27 cellular contexts compared by ENCODE assay signal in genomic region chr2:69704446-69704845, GRCh38. TPM values are rescaled to one million over a fixed set of nuclear protein-coding genes. Genes with fewer than 3 reads are reported as not detected.
A peak's percentile ranks its signal among the peaks of the same experiment; 100 is the strongest.
DNase-seq lines count a peak whose midpoint lies in the region; ATAC-seq, FAIRE-seq and TF ChIP-seq lines count a peak whose summit lies in the region.
"Had no signal": no experiment of that assay in that cellular context is flagged by ENCODE, and none has a peak within 500 bp of the region (broad histone marks: within the 10 kb centered on the region; RNA-seq: fewer than 3 reads in every experiment).

No MANE protein-coding gene starts in this region.

- H3K4me3 ChIP-seq in keratinocyte (ENCODE audit: control insufficient read depth in 2 of 3, extremely low read depth in 1 of 3, insufficient read depth in 2 of 3, low read depth in 1 of 3, low read length in 3 of 3) (no peak overlapping the region), SK-N-SH (ENCODE audit: low read depth in 2 of 2, low read length in 1 of 2) (no peak overlapping the region)
- H3K4me3 ChIP-seq: heart right ventricle, skin epidermis had no signal

- H3K36me3 ChIP-seq in keratinocyte (ENCODE audit: control insufficient read depth in 2 of 2, extremely low read depth in 1 of 2, insufficient read depth in 2 of 2, low read length in 2 of 2) (no peaks in the 10 kb centered on the region), SK-N-SH (replicated peaks in 1 of 2; ENCODE audit: control insufficient read depth in 1 of 2, insufficient read depth in 2 of 2, low read length in 1 of 2) (no peaks in the 10 kb centered on the region)
- H3K36me3 ChIP-seq: heart right ventricle had no signal

- TF ChIP-seq RAD21 in SK-N-SH (IDR thresholded peaks at IDR 0.05; ENCODE audit: low read length): no peak

- no peaks in the 10 kb centered on the region for H3K79me2 ChIP-seq in keratinocyte (ENCODE audit: control insufficient read depth, insufficient read depth, low read length)
- no peaks in the 10 kb centered on the region for H3K79me2 ChIP-seq in SK-N-SH (ENCODE audit: insufficient read depth)
- H3K79me2 ChIP-seq: parathyroid adenoma had no signal

- H3K27me3 ChIP-seq in keratinocyte (ENCODE audit: control insufficient read depth, extremely low read depth, insufficient read depth, low read length) (no peaks in the 10 kb centered on the region), SK-N-SH (ENCODE audit: insufficient read depth) (no peaks in the 10 kb centered on the region)
- H3K27me3 ChIP-seq: heart right ventricle had no signal

- intact Hi-C loops in MCF 10A (cut with micrococcal nuclease): no loop called here

- peaks cover 11% of the 10 kb centered on the region for H3K4me1 Mint-ChIP-seq in MCF 10A (ENCODE audit: insufficient read depth, unreplicated experiment)

- no peaks in the 10 kb centered on the region for H3K27me3 Mint-ChIP-seq in MCF 10A (ENCODE audit: insufficient read depth, unreplicated experiment)
- H3K27me3 Mint-ChIP-seq: activated CD8-positive, alpha-beta T cell treated with anti-CD3 and anti-CD28 coated beads for 36 hours; activated T-cell treated with anti-CD3 and anti-CD28 coated beads, Interleukin-2, amount 50 U/mL, for 24 hours had no signal

- POLR2A ChIA-PET in MCF 10A (lab: Yijun Ruan, JAX): interaction anchor here (0.8 to 1.7 kb wide), 2 partner anchors 134 to 137 kb away, joined by 3 to 4 read pairs; no protein-coding TSS in a partner anchor
- POLR2A ChIA-PET in SK-N-SH (lab: Yijun Ruan, JAX): no interaction called here

- FAIRE-seq in keratinocyte (lab: Jason Lieb, UNC): peak; percentile 98

- H3K27ac Mint-ChIP-seq in MCF 10A (ENCODE audit: low read depth, unreplicated experiment): no peak overlapping the region
- H3K27ac Mint-ChIP-seq: activated B cell treated with CpG ODN at 0.5 μM for 24 hours; activated CD8-positive, alpha-beta T cell treated with anti-CD3 and anti-CD28 coated beads for 36 hours; activated naive CD4-positive, alpha-beta T cell treated with anti-CD3 and anti-CD28 coated beads, Interleukin-2, amount 50 U/mL, for 72 hours; activated T-cell treated with anti-CD3 and anti-CD28 coated beads, Interleukin-2, amount 50 U/mL, for 24 hours; brain; CD8-positive, alpha-beta T cell; memory B cell; T-helper 1 cell treated with Interleukin-12 subunit alpha and Interleukin-12 subunit beta and Interleukin-4 antibody, amounts not matched to agents 30 μg/mL and 1 μg/mL, for 36 hours had no signal

- H3K4me3 Mint-ChIP-seq in MCF 10A (ENCODE audit: unreplicated experiment): no peak overlapping the region
- H3K4me3 Mint-ChIP-seq: activated B cell treated with CpG ODN at 0.5 μM for 24 hours; activated CD8-positive, alpha-beta T cell treated with anti-CD3 and anti-CD28 coated beads for 36 hours; activated T-cell treated with anti-CD3 and anti-CD28 coated beads, Interleukin-2, amount 50 U/mL, for 24 hours; brain; CD8-positive, alpha-beta T cell; memory B cell; T-helper 1 cell treated with Interleukin-12 subunit alpha and Interleukin-12 subunit beta and Interleukin-4 antibody, amounts not matched to agents 30 μg/mL and 1 μg/mL, for 36 hours had no signal

- no TSS peak for BruUV-seq in MCF 10A (replicated peaks; lab: Mats Ljungman, UMichigan)

- H3K36me3 Mint-ChIP-seq in MCF 10A (ENCODE audit: insufficient read depth, unreplicated experiment): no peaks in the 10 kb centered on the region
- H3K36me3 Mint-ChIP-seq: activated naive CD4-positive, alpha-beta T cell treated with anti-CD3 and anti-CD28 coated beads, Interleukin-2, amount 50 U/mL, for 72 hours; brain; CD8-positive, alpha-beta T cell; memory B cell; naive B cell had no signal

- CTCF ChIA-PET in MCF 10A (lab: Yijun Ruan, JAX) (interaction anchor here (0.9 kb wide), 1 partner anchor 12 kb away, joined by 3 read pairs; no protein-coding TSS in a partner anchor), SK-N-SH (lab: Yijun Ruan, JAX) (interaction anchor here (1.4 kb wide), 1 partner anchor 20 kb away, joined by 6 read pairs; no protein-coding TSS in a partner anchor)

- dilution Hi-C loops in keratinocyte (cut with MboI; ENCODE audit: extremely low pct_ligation_motif_present, low sequenced_read_pairs): no loop called here

- no peaks in the 10 kb centered on the region for H4K20me1 ChIP-seq in keratinocyte (ENCODE audit: control insufficient read depth, extremely low read depth, insufficient read depth, low read length)
- H4K20me1 ChIP-seq in SK-N-SH (ENCODE audit: insufficient read depth): no peaks in the 10 kb centered on the region

- peak overlapping the region; percentile 49 for H3K27ac ChIP-seq in keratinocyte (ENCODE audit: control insufficient read depth, insufficient read depth, low read length)
- no peak overlapping the region for H3K27ac ChIP-seq in SK-N-SH (ENCODE audit: low read depth in 2 of 2, low read length in 1 of 2)
- H3K27ac ChIP-seq: parathyroid adenoma had no signal

- TF ChIP-seq CTCF in MCF 10A (IDR thresholded peaks at IDR 0.05; ENCODE audit: unreplicated experiment): no peak
- no peak for TF ChIP-seq CTCF in keratinocyte (optimal IDR thresholded peaks at IDR 0.05 in 1 of 3, IDR thresholded peaks at IDR 0.05 in 1 of 3, conservative IDR thresholded peaks at IDR 0.05 in 1 of 3; ENCODE audit: extremely low read depth in 1 of 3, insufficient read depth in 2 of 3, low read length in 3 of 3)
- TF ChIP-seq CTCF in SK-N-SH (IDR thresholded peaks at IDR 0.05): no peak

- H3K9me2 ChIP-seq in SK-N-SH: no peaks in the 10 kb centered on the region

- H3K9ac ChIP-seq in keratinocyte (ENCODE audit: control insufficient read depth, extremely low read depth, insufficient read depth, low read length): peak overlapping the region; percentile 33
- H3K9ac ChIP-seq in SK-N-SH: no peak overlapping the region
- H3K9ac ChIP-seq: parathyroid adenoma had no signal

- H3K9me3 Mint-ChIP-seq in MCF 10A (ENCODE audit: unreplicated experiment): no peaks in the 10 kb centered on the region
- H3K9me3 Mint-ChIP-seq: activated B cell treated with CpG ODN at 0.5 μM for 24 hours; activated CD8-positive, alpha-beta T cell treated with anti-CD3 and anti-CD28 coated beads for 36 hours; activated naive CD4-positive, alpha-beta T cell treated with anti-CD3 and anti-CD28 coated beads, Interleukin-2, amount 50 U/mL, for 72 hours; activated T-cell treated with anti-CD3 and anti-CD28 coated beads, Interleukin-2, amount 50 U/mL, for 24 hours; CD8-positive, alpha-beta T cell; memory B cell; naive B cell; T-helper 1 cell treated with Interleukin-12 subunit alpha and Interleukin-12 subunit beta and Interleukin-4 antibody, amounts not matched to agents 30 μg/mL and 1 μg/mL, for 36 hours had no signal

- H3K4me1 ChIP-seq in keratinocyte (ENCODE audit: control insufficient read depth, extremely low read depth, insufficient read depth, low read length) (peaks cover 16% of the 10 kb centered on the region), SK-N-SH (ENCODE audit: control insufficient read depth in 1 of 2, insufficient read depth in 2 of 2, low read depth in 1 of 2, low read length in 1 of 2) (no peaks in the 10 kb centered on the region)

- H2AFZ ChIP-seq in keratinocyte (ENCODE audit: control insufficient read depth, low read length) (peak overlapping the region; percentile 47), SK-N-SH (ENCODE audit: low read depth) (no peak overlapping the region)
- H2AFZ ChIP-seq: parathyroid adenoma had no signal

- H3K9me3 ChIP-seq in keratinocyte (ENCODE audit: control insufficient read depth, low read depth, low read length) (no peaks in the 10 kb centered on the region), SK-N-SH (no peaks in the 10 kb centered on the region)
- H3K9me3 ChIP-seq: heart right ventricle had no signal

- DNase-seq in GF-D8 (lab: John Stamatoyannopoulos, UW): peak; percentile 91
- DNase-seq in NOMO-1 treated with dmso at 0.1 percent for 144 hours (lab: John Stamatoyannopoulos, UW; ENCODE audit: unreplicated experiment): peak; percentile 81
- peak; percentile 55 for DNase-seq in MCF 10A (ENCODE audit: unreplicated experiment)
- peak; percentile 60 for DNase-seq in keratinocyte (ENCODE audit: low read depth, low spot score)
- no peak for DNase-seq in C1 segment of cervical spinal cord (lab: John Stamatoyannopoulos, UW)
- DNase-seq in SK-N-SH: no peak
- DNase-seq in 8988T: no peak
- DNase-seq: ACHN; activated B cell treated with CpG ODN at 0.5 μM for 24 hours; activated CD8-positive, alpha-beta T cell treated with anti-CD3 and anti-CD28 coated beads for 36 hours; activated T-cell treated with anti-CD3 and anti-CD28 coated beads, Interleukin-2, amount 50 U/mL, for 24 hours; CD8-positive, alpha-beta T cell; DMS79 treated with DMSO at 0.1 percent for 48 hours; H7; heart right ventricle; KBM-7; naive B cell; NCI-H1105 treated with DMSO at 0.1 percent for 48 hours; NCI-H774; stimulated activated CD4-positive, alpha-beta T cell treated with anti-CD3 and anti-CD28 coated beads, Interleukin-4, amount 100 ng/mL, for 1 hour had no signal

- TF ChIP-seq EP300 in SK-N-SH (IDR thresholded peaks at IDR 0.05; ENCODE audit: borderline replicate concordance in 1 of 2, low read depth in 1 of 2, low read length in 1 of 2): no peak

- no peaks in the 10 kb centered on the region for H3K9me1 ChIP-seq in keratinocyte (ENCODE audit: control insufficient read depth, extremely low read depth, insufficient read depth, low read length)

- no peak for ATAC-seq in GM18517 (IDR thresholded peaks at IDR 0.05; ENCODE audit: unreplicated experiment)
- ATAC-seq: activated CD8-positive, alpha-beta T cell treated with anti-CD3 and anti-CD28 coated beads for 36 hours; activated naive CD4-positive, alpha-beta T cell treated with anti-CD3 and anti-CD28 coated beads, Interleukin-2, amount 50 U/mL, for 72 hours; CD8-positive, alpha-beta T cell; heart right ventricle had no signal

- no peaks in the 10 kb centered on the region for H3F3A ChIP-seq in SK-N-SH (replicated peaks; ENCODE audit: insufficient read depth)

- H3K4me2 ChIP-seq in keratinocyte (ENCODE audit: control insufficient read depth, extremely low read depth, insufficient read depth, low read depth, low read length) (peak overlapping the region; percentile 69), SK-N-SH (no peak overlapping the region)

- WGBS in SK-N-SH (ENCODE audit: low lambda C conversion rate): 93% methylated on average over 5 of the region's 5 CpGs

TF ChIP-seq in SK-N-SH, 30 proteins besides CTCF, POLR2A, EP300 and RAD21 (continues in another document):
- TF ChIP-seq NFIC (IDR thresholded peaks at IDR 0.05; ENCODE audit: borderline replicate concordance) (no peak), EZH2phosphoT487 (IDR thresholded peaks at IDR 0.05; ENCODE audit: borderline replicate concordance, low read depth) (no peak)

RNA-seq across cellular contexts. Expression of gene ANXA4, which starts 37.5 kb away (rescaled TPM):
- total RNA-seq in MCF 10A (2022): 79.8 and 82.9 TPM in 2 replicates
- polyA plus RNA-seq in keratinocyte (143 to 268 TPM (median 209 TPM) in 3 replicates), SK-N-SH (2012; rRNA removed) (93.2 and 137 TPM in 2 replicates)
- polyA plus RNA-seq in keratinocyte (2011; ENCODE audit: low read depth): 163 TPM
- 167 and 222 TPM in 2 replicates for polyA plus RNA-seq in keratinocyte (2011; cell fraction: cytosol; rRNA removed)
- polyA plus RNA-seq in keratinocyte (2011; cell fraction: nucleus; rRNA removed): 183 and 208 TPM in 2 replicates
- 149 and 191 TPM in 2 replicates for polyA plus RNA-seq in keratinocyte (2012; ENCODE audit: low replicate concordance)
- 152 to 289 TPM (median 216 TPM) in 3 replicates for polyA minus RNA-seq in keratinocyte
- polyA minus RNA-seq in keratinocyte (2011; cell fraction: cytosol; rRNA and poly(A)+ RNA removed): 144 TPM
- polyA minus RNA-seq in keratinocyte (2011; cell fraction: nucleus; rRNA and poly(A)+ RNA removed): 57.3 and 91.8 TPM in 2 replicates
- polyA plus RNA-seq in SK-N-SH (2012; cell fraction: cytosol; rRNA removed): 86.9 and 101 TPM in 2 replicates
- 126 and 213 TPM in 2 replicates for polyA plus RNA-seq in SK-N-SH (2012; cell fraction: nucleus; rRNA removed)

Comparison
In these comparisons a context has a peak if more than half of its experiments do, and no peak if none do; other contexts are left out.
1. DNase-seq: peak in GF-D8 (single experiment), NOMO-1 treated with dmso at 0.1 percent for 144 hours (single experiment), MCF 10A (single experiment) and keratinocyte (single experiment); none in C1 segment of cervical spinal cord (0 of 14), SK-N-SH (single experiment) and 8988T (single experiment).